16 cellular contexts compared by ENCODE assay signal in the genomic region with DNA sequence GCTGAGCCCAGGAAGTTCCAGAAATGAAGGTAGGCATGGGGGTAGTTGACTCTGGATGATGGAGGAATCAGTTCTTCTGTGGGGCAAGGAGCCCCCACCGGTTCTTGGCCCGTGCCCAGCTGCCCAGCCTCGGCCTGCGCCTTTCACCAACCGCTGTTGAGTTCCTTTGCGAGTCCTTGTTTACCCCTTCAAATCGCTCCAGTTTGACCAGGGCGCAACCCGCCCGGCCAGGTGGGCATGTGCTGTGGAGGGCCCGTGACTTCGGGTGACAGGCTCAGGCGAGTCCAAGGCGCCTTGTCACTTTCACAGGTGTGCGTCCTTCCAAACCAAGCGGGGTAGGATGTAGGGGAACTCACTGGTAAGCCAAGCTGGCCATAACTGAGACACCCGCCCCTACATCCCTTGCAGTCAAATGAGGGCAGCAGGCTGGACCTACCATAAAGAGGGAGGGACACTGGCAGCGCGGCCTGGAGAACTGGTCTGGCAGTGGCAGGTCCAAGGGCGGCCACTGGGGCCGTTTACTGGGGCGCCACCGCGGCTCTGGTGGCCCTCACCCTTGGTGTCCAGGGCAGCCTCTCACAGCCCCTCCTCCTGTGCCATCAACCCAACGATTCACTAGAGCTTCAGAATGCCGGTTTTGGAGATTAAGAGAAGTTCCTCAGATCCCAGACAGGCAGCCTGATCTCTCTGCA.
A peak's percentile ranks its signal among the peaks of the same experiment; 100 is the strongest.
DNase-seq lines count a peak whose midpoint lies in the region; ATAC-seq lines count a peak whose summit lies in the region.
"Had no signal": no experiment of that assay in that cellular context is flagged by ENCODE, and none has a peak within 500 bp of the region (broad histone marks: within the 10 kb centered on the region; RNA-seq: fewer than 3 reads in every experiment).

No MANE protein-coding gene starts in this region.

- H3K9me3 ChIP-seq in aorta (ENCODE audit: control insufficient read depth, low read length), result no peaks in the 10 kb centered on the region
- H3K9me3 ChIP-seq: A549, Caco-2 had no signal

- intact Hi-C loops in sciatic nerve (cut with DNase I) (no loop called here), aorta (cut with DNase I) (no loop called here)

- H3K4me1 ChIP-seq in aorta (ENCODE audit: control insufficient read depth in 1 of 2, insufficient read depth in 2 of 2, low read length in 2 of 2), result no peaks in the 10 kb centered on the region
- H3K4me1 ChIP-seq: A549; BLaER1 treated with 17β-estradiol and CSF1 and Interleukin-3, amounts not matched to agents 10 nM and 100 nM; Caco-2 had no signal

- H3K36me3 ChIP-seq in H7 (replicated peaks; ENCODE audit: control insufficient read depth, insufficient read depth, low read length) (no peaks in the 10 kb centered on the region), aorta (ENCODE audit: control insufficient read depth in 1 of 2, insufficient read depth in 2 of 2, low read length in 1 of 2) (no peaks in the 10 kb centered on the region)
- H3K36me3 ChIP-seq: BLaER1 treated with 17β-estradiol and CSF1 and Interleukin-3, amounts not matched to agents 10 nM and 100 nM had no signal

- DNase-seq in H7 (peak; percentile 17), sciatic nerve (ENCODE audit: low spot score) (peak; percentile 44), aorta (peak in 1 of 2 donors; percentile 59)
- no peak for DNase-seq in activated CD4-positive, alpha-beta T cell treated with anti-CD3 and anti-CD28 coated beads for 48 hours
- DNase-seq: AML-193; Caco-2; Calu3; CD4-positive, alpha-beta T cell; CD8-positive, alpha-beta T cell; DMS79 treated with DMSO at 0.1 percent for 48 hours; GF-D8 had no signal

- ATAC-seq in sciatic nerve (no peak), aorta (ENCODE audit: low FRiP score) (peak; percentile 54), HG02623 (IDR thresholded peaks at IDR 0.05; ENCODE audit: unreplicated experiment) (no peak)
- ATAC-seq: A549; CD8-positive, alpha-beta T cell had no signal

- no peak overlapping the region for H3K4me3 ChIP-seq in H7 (ENCODE audit: insufficient read depth, low read depth, low read length)
- H3K4me3 ChIP-seq in aorta (ENCODE audit: low read length in 2 of 2), result no peak overlapping the region
- H3K4me3 ChIP-seq: A549; BLaER1 treated with 17β-estradiol and CSF1 and Interleukin-3, amounts not matched to agents 10 nM and 100 nM had no signal

- H3K27ac ChIP-seq in aorta (ENCODE audit: low read depth in 1 of 2, low read length in 2 of 2), result no peak overlapping the region
- H3K27ac ChIP-seq: 22Rv1; A549; BLaER1 treated with 17β-estradiol and CSF1 and Interleukin-3, amounts not matched to agents 10 nM and 100 nM; C4-2B had no signal

- no peaks in the 10 kb centered on the region for H3K27me3 ChIP-seq in H7 (ENCODE audit: control insufficient read depth, insufficient read depth, low read length)
- H3K27me3 ChIP-seq in aorta (ENCODE audit: control insufficient read depth in 1 of 2, insufficient read depth in 2 of 2, low read length in 1 of 2), result no peaks in the 10 kb centered on the region

- 84 to 93% methylated on average over 26 of the region's 26 CpGs for WGBS in aorta, 2 donors
